29 cellular contexts compared by ENCODE assay signal in genomic region chr3:25002052-25002451, GRCh38.
"Had no signal": no experiment of that assay in that cellular context is flagged by ENCODE, and none has a peak within 500 bp of the region (broad histone marks: within the 10 kb centered on the region; RNA-seq: fewer than 3 reads in every experiment).

No MANE protein-coding gene starts in this region.

- H3K36me3 Mint-ChIP-seq: natural killer cell treated with Interleukin-12 subunit alpha and Interleukin-12 subunit beta and Interleukin-15 and Interleukin-18, amount 100 ng/mL, for 72 hours; stimulated activated effector memory CD8-positive, alpha-beta T cell treated with anti-CD3 and anti-CD28 coated beads, Interleukin-12 subunit alpha, Interleukin-12 subunit beta, amount 100 ng/mL, for 72 hours; stimulated activated naive B cell treated with anti-CD40 and anti-IgM and Interleukin-4, amounts not matched to agents 10 μg/mL and 1 μg/mL and 100 μg/mL, for 72 hours had no signal

- H3K27me3 ChIP-seq: neutrophil, ovary, right lobe of liver, sigmoid colon, stomach, thyroid gland, tibial nerve, upper lobe of left lung, vagina had no signal

- H3K27me3 Mint-ChIP-seq: natural killer cell treated with Interleukin-12 subunit alpha and Interleukin-12 subunit beta and Interleukin-15 and Interleukin-18, amount 100 ng/mL, for 72 hours; progenitor cell of endocrine pancreas; stimulated activated naive B cell treated with anti-CD40 and anti-IgM and Interleukin-4, amounts not matched to agents 10 μg/mL and 1 μg/mL and 100 μg/mL, for 72 hours; stimulated activated naive CD8-positive, alpha-beta T cell treated with anti-CD3 and anti-CD28 coated beads, Interleukin-15, Interleukin-2, amounts not matched to agents 100 ng/mL and 50 ng/mL, for 24 hours had no signal

- DNase-seq: nephron progenitor cell; nucleus accumbens; ovary; posterior cingulate gyrus; psoas muscle; right cardiac atrium; right lobe of liver; sigmoid colon; small intestine; stimulated activated CD4-positive, alpha-beta T cell treated with anti-CD3 and anti-CD28 coated beads, Interleukin-15, amount 100 ng/mL, for 24 hours; stimulated activated CD4-positive, alpha-beta T cell treated with anti-CD3 and anti-CD28 coated beads, Interleukin-2, amount 100 ng/mL, for 24 hours; stimulated activated CD4-positive, alpha-beta T cell treated with anti-CD3 and anti-CD28 coated beads, Interleukin-2, amount 100 ng/mL, for 48 hours; stimulated activated CD4-positive, alpha-beta T cell treated with anti-CD3 and anti-CD28 coated beads, Interleukin-4, amount 100 ng/mL, for 24 hours; stimulated activated naive B cell treated with anti-CD40 and anti-IgM and Interleukin-4, amounts not matched to agents 10 μg/mL and 1 μg/mL and 100 μg/mL, for 72 hours; stimulated activated naive CD4-positive, alpha-beta T cell treated with Interleukin-2 at 50 U/mL for 16 hours; stomach; thyroid gland; trophoblast cell; upper lobe of left lung had no signal

- ATAC-seq: natural killer cell treated with Interleukin-12 subunit alpha and Interleukin-12 subunit beta and Interleukin-15 and Interleukin-18, amount 100 ng/mL, for 72 hours; psoas muscle; right lobe of liver; stimulated activated effector memory CD8-positive, alpha-beta T cell treated with anti-CD3 and anti-CD28 coated beads, Interleukin-12 subunit alpha, Interleukin-12 subunit beta, amount 100 ng/mL, for 72 hours; stimulated activated naive B cell treated with anti-CD40 and anti-IgM and Interleukin-4, amounts not matched to agents 10 μg/mL and 1 μg/mL and 100 μg/mL, for 72 hours had no signal

- H3K4me3 ChIP-seq: ovary, psoas muscle, right lobe of liver, sigmoid colon, stomach, thoracic aorta, thyroid gland, tibial nerve, upper lobe of left lung, vagina had no signal

- H3K36me3 ChIP-seq: neutrophil, ovary, right lobe of liver, sigmoid colon, stomach, thoracic aorta, thyroid gland, tibial nerve, upper lobe of left lung, vagina had no signal

- H3K4me3 Mint-ChIP-seq: natural killer cell treated with Interleukin-12 subunit alpha and Interleukin-12 subunit beta and Interleukin-15 and Interleukin-18, amount 100 ng/mL, for 72 hours; nephron progenitor cell; neural crest cell; stimulated activated effector memory CD8-positive, alpha-beta T cell treated with anti-CD3 and anti-CD28 coated beads, Interleukin-12 subunit alpha, Interleukin-12 subunit beta, amount 100 ng/mL, for 72 hours; stimulated activated naive B cell treated with anti-CD40 and anti-IgM and Interleukin-4, amounts not matched to agents 10 μg/mL and 1 μg/mL and 100 μg/mL, for 72 hours; stimulated activated naive CD8-positive, alpha-beta T cell treated with anti-CD3 and anti-CD28 coated beads, Interleukin-15, Interleukin-2, amounts not matched to agents 100 ng/mL and 50 ng/mL, for 24 hours had no signal

- H3K9me3 Mint-ChIP-seq: nephron progenitor cell; neural crest cell; stimulated activated effector memory CD8-positive, alpha-beta T cell treated with anti-CD3 and anti-CD28 coated beads, Interleukin-12 subunit alpha, Interleukin-12 subunit beta, amount 100 ng/mL, for 72 hours; stimulated activated naive B cell treated with anti-CD40 and anti-IgM and Interleukin-4, amounts not matched to agents 10 μg/mL and 1 μg/mL and 100 μg/mL, for 72 hours had no signal

- H3K27ac ChIP-seq: neutrophil, ovary, parathyroid adenoma, psoas muscle, right lobe of liver, stomach, thoracic aorta, thyroid gland, tibial nerve, upper lobe of left lung, vagina had no signal

- H3K27ac Mint-ChIP-seq: natural killer cell treated with Interleukin-12 subunit alpha and Interleukin-12 subunit beta and Interleukin-15 and Interleukin-18, amount 100 ng/mL, for 72 hours; nephron progenitor cell; progenitor cell of endocrine pancreas; stimulated activated effector memory CD8-positive, alpha-beta T cell treated with anti-CD3 and anti-CD28 coated beads, Interleukin-12 subunit alpha, Interleukin-12 subunit beta, amount 100 ng/mL, for 72 hours; stimulated activated naive B cell treated with anti-CD40 and anti-IgM and Interleukin-4, amounts not matched to agents 10 μg/mL and 1 μg/mL and 100 μg/mL, for 72 hours; stimulated activated naive CD8-positive, alpha-beta T cell treated with anti-CD3 and anti-CD28 coated beads, Interleukin-15, Interleukin-2, amounts not matched to agents 100 ng/mL and 50 ng/mL, for 24 hours had no signal

- H3K9ac ChIP-seq: parathyroid adenoma had no signal

- H3K4me1 ChIP-seq: parathyroid adenoma, psoas muscle, right lobe of liver, thyroid gland had no signal

- H3K9me3 ChIP-seq: neutrophil, ovary, psoas muscle, right lobe of liver, stomach, thoracic aorta, thyroid gland, tibial nerve, upper lobe of left lung, vagina had no signal

- H3K4me1 Mint-ChIP-seq: neural crest cell; stimulated activated effector memory CD8-positive, alpha-beta T cell treated with anti-CD3 and anti-CD28 coated beads, Interleukin-12 subunit alpha, Interleukin-12 subunit beta, amount 100 ng/mL, for 72 hours; stimulated activated naive B cell treated with anti-CD40 and anti-IgM and Interleukin-4, amounts not matched to agents 10 μg/mL and 1 μg/mL and 100 μg/mL, for 72 hours had no signal
